ENCODE assay signal across 9 cellular contexts in genomic region chr2:44974064-44974715, GRCh38. TPM values are rescaled to one million over a fixed set of nuclear protein-coding genes. Genes with fewer than 3 reads are reported as not detected.
A peak's percentile ranks its signal among the peaks of the same experiment; 100 is the strongest.
DNase-seq lines count a peak whose midpoint lies in the region; ATAC-seq and TF ChIP-seq lines count a peak whose summit lies in the region.
"Had no signal": no experiment of that assay in that cellular context is flagged by ENCODE, and none has a peak within 500 bp of the region (broad histone marks: within the 10 kb centered on the region; RNA-seq: fewer than 3 reads in every experiment).

No MANE protein-coding gene starts in this region.

- H3K4me1 Mint-ChIP-seq in naive thymus-derived CD8-positive, alpha-beta T cell = peaks cover 0 to 8% (median 4%) of the 10 kb centered on the region in 4 donors

- H3K27ac Mint-ChIP-seq in naive thymus-derived CD8-positive, alpha-beta T cell = no peak overlapping the region

- H3K27me3 Mint-ChIP-seq in naive thymus-derived CD8-positive, alpha-beta T cell = peaks cover 2 to 35% (median 17%) of the 10 kb centered on the region in 5 donors

- H3K4me3 ChIP-seq in left lung = no peak overlapping the region
- H3K4me3 ChIP-seq: BLaER1 treated with 17β-estradiol and CSF1 and Interleukin-3, amounts not matched to agents 10 nM and 100 nM had no signal

- H3K9me3 ChIP-seq in left lung = no peaks in the 10 kb centered on the region
- H3K9me3 ChIP-seq: BLaER1 treated with 17β-estradiol and CSF1 and Interleukin-3, amounts not matched to agents 10 nM and 100 nM had no signal

- peaks cover 0 to 74% of the 10 kb centered on the region in 2 donors for H3K27me3 ChIP-seq in left lung
- H3K27me3 ChIP-seq: BLaER1 treated with 17β-estradiol and CSF1 and Interleukin-3, amounts not matched to agents 10 nM and 100 nM had no signal

- H3K27ac ChIP-seq in left lung = no peak overlapping the region
- H3K27ac ChIP-seq: BLaER1 treated with 17β-estradiol and CSF1 and Interleukin-3, amounts not matched to agents 10 nM and 100 nM had no signal

- peak in 1 of 2 donors; percentile 30 for TF ChIP-seq CTCF in left lung (IDR thresholded peaks at IDR 0.05)

- no peaks in the 10 kb centered on the region for H3K36me3 ChIP-seq in left lung
- H3K36me3 ChIP-seq: BLaER1 treated with 17β-estradiol and CSF1 and Interleukin-3, amounts not matched to agents 10 nM and 100 nM had no signal

- no peaks in the 10 kb centered on the region for H3K4me1 ChIP-seq in left lung
- H3K4me1 ChIP-seq: BLaER1 treated with 17β-estradiol and CSF1 and Interleukin-3, amounts not matched to agents 10 nM and 100 nM had no signal

- DNase-seq in NCI-H524 (lab: John Stamatoyannopoulos, UW) (peak; percentile 69 to 85), NCI-H524 treated with DMSO at 0.1 percent for 48 hours (lab: John Stamatoyannopoulos, UW) (no peak), NCI-H1092 (lab: John Stamatoyannopoulos, UW) (peak; percentile 62), SKM-1 treated with dmso at 0.1 percent for 144 hours (lab: John Stamatoyannopoulos, UW; ENCODE audit: unreplicated experiment) (peak; percentile 50), left lung (no peak), C1 segment of cervical spinal cord (lab: John Stamatoyannopoulos, UW) (no peak)
- DNase-seq in naive thymus-derived CD8-positive, alpha-beta T cell = no peak

- ATAC-seq in left lung (peak; percentile 44), HG03108 (IDR thresholded peaks at IDR 0.05; ENCODE audit: unreplicated experiment) (no peak)
- ATAC-seq in naive thymus-derived CD8-positive, alpha-beta T cell = no peak

- H3K4me3 Mint-ChIP-seq in naive thymus-derived CD8-positive, alpha-beta T cell = no peak overlapping the region

- intact Hi-C loops in left lung (cut with DNase I) = no loop called here

- POLR2A ChIA-PET in naive thymus-derived CD8-positive, alpha-beta T cell (lab: Charles Lee) = no interaction called here

- H3K36me3 Mint-ChIP-seq in naive thymus-derived CD8-positive, alpha-beta T cell = peaks cover 0 to 2% (median 0%) of the 10 kb centered on the region in 3 donors

- H3K9me3 Mint-ChIP-seq in naive thymus-derived CD8-positive, alpha-beta T cell = no peaks in the 10 kb centered on the region

RNA-seq across cellular contexts. Expression of gene SIX3, which starts 32.7 kb away (rescaled TPM):
- total RNA-seq in left lung = not detected
- not detected for total RNA-seq in naive thymus-derived CD8-positive, alpha-beta T cell
- polyA plus RNA-seq in naive thymus-derived CD8-positive, alpha-beta T cell = not detected

RNA-seq across cellular contexts. Expression of gene SIX2, which starts 35.1 kb away (rescaled TPM):
- under 1 TPM; 0.26 to 0.29 TPM for total RNA-seq in left lung
- not detected for total RNA-seq in naive thymus-derived CD8-positive, alpha-beta T cell
- not detected for polyA plus RNA-seq in naive thymus-derived CD8-positive, alpha-beta T cell

Comparison
In these comparisons a context has a peak if more than half of its experiments do, and no peak if none do; other contexts are left out.
1. DNase-seq: peak in NCI-H524 (2 of 2), NCI-H1092 (single experiment) and SKM-1 treated with dmso at 0.1 percent for 144 hours (single experiment); none in NCI-H524 treated with DMSO at 0.1 percent for 48 hours (single experiment), left lung (0 of 2), C1 segment of cervical spinal cord (0 of 14) and naive thymus-derived CD8-positive, alpha-beta T cell (0 of 10).